8 cellular contexts compared by ENCODE assay signal in the genomic region with DNA sequence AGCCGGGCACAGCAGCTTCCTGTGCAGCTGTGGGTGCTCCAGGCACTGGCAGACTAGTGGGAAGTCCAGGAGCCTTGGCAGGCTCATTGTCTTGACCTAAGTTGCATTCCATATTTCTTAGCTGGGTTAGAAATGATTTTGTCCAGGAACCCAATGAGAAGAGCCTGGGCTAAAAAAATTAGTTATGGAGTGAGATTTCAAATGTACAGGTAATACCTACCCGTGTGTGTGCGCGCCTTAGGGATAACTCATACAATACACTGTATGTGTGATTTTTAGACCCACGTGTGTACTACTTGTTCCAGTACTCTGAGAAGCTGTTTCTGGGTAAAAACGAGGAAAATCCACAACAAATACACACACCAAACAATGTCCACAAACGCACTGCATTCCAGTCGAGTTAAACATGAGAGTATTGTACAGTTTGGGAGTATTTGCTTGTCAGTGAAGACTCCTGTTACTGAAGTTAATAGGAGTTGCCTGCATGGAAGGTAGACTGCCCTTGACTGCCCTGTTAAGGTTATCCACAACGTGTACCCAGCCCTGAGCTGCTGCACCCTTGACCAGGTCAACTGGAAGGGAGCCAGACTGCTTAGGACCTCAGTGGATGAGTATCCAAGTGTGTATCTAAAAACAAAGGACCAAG.
DNase-seq lines count a peak whose midpoint lies in the region; ATAC-seq and TF ChIP-seq lines count a peak whose summit lies in the region.

No MANE protein-coding gene starts in this region.

- H3K4me3 Mint-ChIP-seq in effector memory CD8-positive, alpha-beta T cell, result peak overlapping the region; percentile 94 to 98
- H3K4me3 Mint-ChIP-seq in nephron progenitor cell, result peak overlapping the region; percentile 98

- TF ChIP-seq CTCF in MM.1S (IDR thresholded peaks at IDR 0.05; ENCODE audit: low read length) (no peak), nephron progenitor cell (IDR thresholded peaks at IDR 0.05) (no peak)

- H3K27ac Mint-ChIP-seq in effector memory CD8-positive, alpha-beta T cell, result peak overlapping the region; percentile 89 to 95
- H3K27ac Mint-ChIP-seq in nephron progenitor cell, result no peak overlapping the region

- H3K9me3 Mint-ChIP-seq in effector memory CD8-positive, alpha-beta T cell, result no peaks in the 10 kb centered on the region
- H3K9me3 Mint-ChIP-seq in nephron progenitor cell, result no peaks in the 10 kb centered on the region

- H3K9me3 ChIP-seq in BLaER1 treated with 17β-estradiol and CSF1 and Interleukin-3, amounts not matched to agents 10 nM and 100 nM (replicated peaks in 1 of 11), result no peaks in the 10 kb centered on the region
- H3K9me3 ChIP-seq in MM.1S (replicated peaks; ENCODE audit: insufficient read depth, low read length), result no peaks in the 10 kb centered on the region

- peaks cover 13% of the 10 kb centered on the region for H3K79me2 ChIP-seq in MM.1S (ENCODE audit: low read length)

- DNase-seq in MM.1S (no peak), nephron progenitor cell (no peak), DMS79 treated with DMSO at 0.1 percent for 48 hours (lab: John Stamatoyannopoulos, UW) (no peak), HPDE6-E6E7 (ENCODE audit: extremely low spot score) (no peak), CD1c-positive myeloid dendritic cell (ENCODE audit: extremely low spot score) (no peak), NCI-H1048 (lab: John Stamatoyannopoulos, UW) (no peak)
- no peak for DNase-seq in effector memory CD8-positive, alpha-beta T cell

- ATAC-seq in effector memory CD8-positive, alpha-beta T cell (replicated peaks), result no peak

- H3K4me1 Mint-ChIP-seq in effector memory CD8-positive, alpha-beta T cell (ENCODE audit: low read depth in 2 of 2), result peaks cover 27 to 50% of the 10 kb centered on the region in 2 donors
- peaks cover 44% of the 10 kb centered on the region for H3K4me1 Mint-ChIP-seq in nephron progenitor cell

- H3K9ac ChIP-seq in BLaER1 treated with 17β-estradiol and CSF1 and Interleukin-3, amounts not matched to agents 10 nM and 100 nM, result peak overlapping the region; percentile 80 to 89 (median 86)
- H3K9ac ChIP-seq in MM.1S (ENCODE audit: low read length), result no peak overlapping the region

- no peaks in the 10 kb centered on the region for H3K27me3 ChIP-seq in BLaER1 treated with 17β-estradiol and CSF1 and Interleukin-3, amounts not matched to agents 10 nM and 100 nM
- H3K27me3 ChIP-seq in MM.1S (replicated peaks; ENCODE audit: insufficient read depth, low read length), result no peaks in the 10 kb centered on the region

- peaks cover 30% of the 10 kb centered on the region for H3K36me3 Mint-ChIP-seq in effector memory CD8-positive, alpha-beta T cell (ENCODE audit: insufficient read depth)
- peaks cover 11% of the 10 kb centered on the region for H3K36me3 Mint-ChIP-seq in nephron progenitor cell (ENCODE audit: low read depth)

- H3F3A ChIP-seq in MM.1S (ENCODE audit: insufficient read depth, low read length), result no peaks in the 10 kb centered on the region; the same call in 1 of the 2 replicates

- peaks cover 18 to 35% (median 25%) of the 10 kb centered on the region in 10 experiments for H3K4me1 ChIP-seq in BLaER1 treated with 17β-estradiol and CSF1 and Interleukin-3, amounts not matched to agents 10 nM and 100 nM
- peaks cover 13% of the 10 kb centered on the region for H3K4me1 ChIP-seq in MM.1S (ENCODE audit: low read length)

- H2AFZ ChIP-seq in MM.1S (ENCODE audit: low read length), result no peak overlapping the region

- no peaks in the 10 kb centered on the region for H3K9me2 ChIP-seq in MM.1S (replicated peaks; ENCODE audit: insufficient read depth, low read length)

- H3K36me3 ChIP-seq in BLaER1 treated with 17β-estradiol and CSF1 and Interleukin-3, amounts not matched to agents 10 nM and 100 nM, result peaks cover 5 to 23% (median 15%) of the 10 kb centered on the region in 11 experiments; a peak in 16 of 22 replicates
- H3K36me3 ChIP-seq in MM.1S (replicated peaks; ENCODE audit: insufficient read depth, low read length), result no peaks in the 10 kb centered on the region

- peak overlapping the region in 8 of 11 experiments; percentile 79 to 86 (median 82); a peak in 12 of 22 replicates for H3K27ac ChIP-seq in BLaER1 treated with 17β-estradiol and CSF1 and Interleukin-3, amounts not matched to agents 10 nM and 100 nM
- H3K27ac ChIP-seq in MM.1S (ENCODE audit: low read length), result no peak overlapping the region

- peak overlapping the region; percentile 80 to 97 (median 91) for H3K4me3 ChIP-seq in BLaER1 treated with 17β-estradiol and CSF1 and Interleukin-3, amounts not matched to agents 10 nM and 100 nM
- peak overlapping the region; percentile 65; the same call in 1 of the 2 replicates for H3K4me3 ChIP-seq in MM.1S (ENCODE audit: low read length)

- peaks cover 0 to 48% (median 0%) of the 10 kb centered on the region in 11 experiments; a peak in 4 of 22 replicates for H4K20me1 ChIP-seq in BLaER1 treated with 17β-estradiol and CSF1 and Interleukin-3, amounts not matched to agents 10 nM and 100 nM
- H4K20me1 ChIP-seq in MM.1S (ENCODE audit: insufficient read depth, low read length), result no peaks in the 10 kb centered on the region

- H3K4me2 ChIP-seq in BLaER1 treated with 17β-estradiol and CSF1 and Interleukin-3, amounts not matched to agents 10 nM and 100 nM, result peak overlapping the region; percentile 90 to 99 (median 97)
- peak overlapping the region; percentile 61; the same call in 1 of the 2 replicates for H3K4me2 ChIP-seq in MM.1S (ENCODE audit: low read depth, low read length)

- H3K27me3 Mint-ChIP-seq in effector memory CD8-positive, alpha-beta T cell, result no peaks in the 10 kb centered on the region
- H3K27me3 Mint-ChIP-seq in nephron progenitor cell (ENCODE audit: low read depth, poor library complexity), result peaks cover 21% of the 10 kb centered on the region
